1 cellular context compared by ENCODE assay signal in genomic region chr6:235763-236360, GRCh38.
TF ChIP-seq lines count a peak whose summit lies in the region.

No MANE protein-coding gene starts in this region.

TF ChIP-seq in HepG2, 621 proteins besides CTCF, POLR2A, EP300 and RAD21 (continued from another document and continues in another):
- TF ChIP-seq ZHX2 (IDR thresholded peaks at IDR 0.05; ENCODE audit: low read depth) (no peak), ZHX2 (CRISPR knock-in tag; IDR thresholded peaks at IDR 0.05; ENCODE audit: borderline replicate concordance) (no peak), KDM5B (CRISPR knock-in tag; IDR thresholded peaks at IDR 0.05; ENCODE audit: borderline replicate concordance) (no peak), ATRX (CRISPR knock-in tag; IDR thresholded peaks at IDR 0.05; ENCODE audit: borderline replicate concordance) (no peak), HBP1 (CRISPR knock-in tag; IDR thresholded peaks at IDR 0.05; ENCODE audit: low read depth) (no peak), ZNF335 (CRISPR knock-in tag; IDR thresholded peaks at IDR 0.05) (no peak), ZNF281 (CRISPR knock-in tag; IDR thresholded peaks at IDR 0.05; ENCODE audit: borderline replicate concordance) (peak; percentile 75), ZNF362 (CRISPR knock-in tag; IDR thresholded peaks at IDR 0.05; ENCODE audit: borderline replicate concordance) (no peak), THAP7 (CRISPR knock-in tag; IDR thresholded peaks at IDR 0.05) (no peak), SETDB1 (CRISPR knock-in tag; IDR thresholded peaks at IDR 0.05; ENCODE audit: borderline replicate concordance) (no peak), KDM3A (CRISPR knock-in tag; IDR thresholded peaks at IDR 0.05; ENCODE audit: low read depth) (no peak), ZNF205 (CRISPR knock-in tag; IDR thresholded peaks at IDR 0.05) (no peak), MZF1 (CRISPR knock-in tag; IDR thresholded peaks at IDR 0.05; ENCODE audit: borderline replicate concordance) (no peak), JDP2 (CRISPR knock-in tag; IDR thresholded peaks at IDR 0.05; ENCODE audit: borderline replicate concordance) (no peak), ZNF740 (CRISPR knock-in tag; IDR thresholded peaks at IDR 0.05) (0 out of 2 replicates have a peak, but pooled peaks have one; percentile 37), TIGD3 (CRISPR knock-in tag; IDR thresholded peaks at IDR 0.05; ENCODE audit: borderline replicate concordance) (no peak), LBX2 (CRISPR knock-in tag; IDR thresholded peaks at IDR 0.05; ENCODE audit: borderline replicate concordance) (no peak), PCBP1 (IDR thresholded peaks at IDR 0.05; ENCODE audit: borderline replicate concordance, low read depth, low read length) (0 out of 2 replicates have a peak, but pooled peaks have one; percentile 64), ZNF800 (CRISPR knock-in tag; IDR thresholded peaks at IDR 0.05) (no peak), BRD4 (CRISPR knock-in tag; IDR thresholded peaks at IDR 0.05) (no peak), ZNF468 (CRISPR knock-in tag; IDR thresholded peaks at IDR 0.05) (no peak), ZNF264 (CRISPR knock-in tag; IDR thresholded peaks at IDR 0.05) (no peak), ZNF512 (CRISPR knock-in tag; IDR thresholded peaks at IDR 0.05) (peak; percentile 92), ZNF619 (CRISPR knock-in tag; IDR thresholded peaks at IDR 0.05) (no peak), ZNF382 (CRISPR knock-in tag; IDR thresholded peaks at IDR 0.05; ENCODE audit: borderline replicate concordance) (no peak), ZNF337 (CRISPR knock-in tag; IDR thresholded peaks at IDR 0.05; ENCODE audit: borderline replicate concordance, low read depth) (no peak), SMAD1 (CRISPR knock-in tag; IDR thresholded peaks at IDR 0.05; ENCODE audit: borderline replicate concordance, low read depth) (no peak), HNF4G (IDR thresholded peaks at IDR 0.05; ENCODE audit: borderline replicate concordance, low read depth, low read length) (no peak), HNF4G (CRISPR knock-in tag; IDR thresholded peaks at IDR 0.05; ENCODE audit: borderline replicate concordance, low read depth) (no peak), CCAR2 (optimal IDR thresholded peaks at IDR 0.05; ENCODE audit: low read depth, low read length) (no peak), IRF1 (CRISPR knock-in tag; IDR thresholded peaks at IDR 0.05; ENCODE audit: low read depth) (peak; percentile 96), ZFP82 (CRISPR knock-in tag; IDR thresholded peaks at IDR 0.05; ENCODE audit: borderline replicate concordance) (no peak), ZNF549 (CRISPR knock-in tag; IDR thresholded peaks at IDR 0.05) (no peak), TRIM22 (IDR thresholded peaks at IDR 0.05) (no peak), FOXK1 (CRISPR knock-in tag; IDR thresholded peaks at IDR 0.05; ENCODE audit: borderline replicate concordance, low read depth) (no peak), SOX6 (IDR thresholded peaks at IDR 0.05) (no peak), SOX6 (CRISPR knock-in tag; IDR thresholded peaks at IDR 0.05) (0 out of 2 replicates have a peak, but pooled peaks have one; percentile 17), ZNF143 (CRISPR knock-in tag; IDR thresholded peaks at IDR 0.05) (no peak), KLF12 (CRISPR knock-in tag; IDR thresholded peaks at IDR 0.05; ENCODE audit: borderline replicate concordance) (no peak), ZSCAN31 (CRISPR knock-in tag; IDR thresholded peaks at IDR 0.05; ENCODE audit: low read depth) (no peak), IRF2 (CRISPR knock-in tag; IDR thresholded peaks at IDR 0.05) (peak; percentile 91)
